Comparison of ENCODE assay signal across 1 cellular context in the genomic region with DNA sequence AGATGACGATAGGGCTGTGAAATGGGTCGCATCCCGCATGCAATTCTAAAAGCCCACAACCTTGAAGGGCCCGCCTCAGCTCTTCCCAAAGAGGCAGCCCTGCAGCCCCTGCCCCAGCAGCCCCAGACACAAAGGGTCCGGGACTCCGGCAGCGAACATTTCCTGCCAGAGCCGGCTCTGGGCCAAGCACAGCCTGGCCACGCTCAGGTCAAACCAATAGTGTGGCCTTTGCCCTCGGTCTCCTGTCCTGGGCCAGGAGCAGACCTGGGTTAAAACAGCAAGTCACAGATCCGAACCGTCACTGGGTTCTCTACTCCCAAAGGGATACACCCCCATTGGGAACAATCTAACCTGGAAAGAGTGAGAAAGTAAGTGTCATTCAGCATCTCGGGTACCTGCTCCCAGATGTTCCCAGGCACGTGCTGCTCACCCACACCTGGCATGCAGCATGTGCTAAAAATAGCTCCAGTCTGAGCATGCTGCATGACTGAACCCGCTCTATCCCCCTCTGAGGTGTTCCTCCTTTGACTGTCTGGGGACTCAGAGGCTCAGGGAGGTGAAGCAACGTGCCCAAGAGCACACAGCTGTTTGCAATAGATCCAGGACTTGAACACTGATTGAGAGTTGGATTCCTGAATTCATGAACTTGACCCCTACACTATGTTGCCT.
A peak's percentile ranks its signal among the peaks of the same experiment; 100 is the strongest.
TF ChIP-seq lines count a peak whose summit lies in the region.

No MANE protein-coding gene starts in this region.

TF ChIP-seq in GM12878, 131 proteins besides CTCF, POLR2A, EP300 and RAD21 (continued from another document):
- TF ChIP-seq E2F4 (IDR thresholded peaks at IDR 0.05; ENCODE audit: low read depth, low read length) (no peak), ZNF687 (IDR thresholded peaks at IDR 0.05) (no peak), USF1 (IDR thresholded peaks at IDR 0.05; ENCODE audit: borderline replicate concordance, extremely low read length, insufficient read depth, low read depth, low read length) (no peak), ELK1 (IDR thresholded peaks at IDR 0.05; ENCODE audit: low read depth, low read length) (no peak), BHLHE40 (IDR thresholded peaks at IDR 0.05; ENCODE audit: borderline replicate concordance in 1 of 2, low read depth in 2 of 2, low read length in 1 of 2) (peak; percentile 8 to 63; a peak in 2 of 4 replicates), ZNF24 (IDR thresholded peaks at IDR 0.05) (no peak)
